In the genomic region with DNA sequence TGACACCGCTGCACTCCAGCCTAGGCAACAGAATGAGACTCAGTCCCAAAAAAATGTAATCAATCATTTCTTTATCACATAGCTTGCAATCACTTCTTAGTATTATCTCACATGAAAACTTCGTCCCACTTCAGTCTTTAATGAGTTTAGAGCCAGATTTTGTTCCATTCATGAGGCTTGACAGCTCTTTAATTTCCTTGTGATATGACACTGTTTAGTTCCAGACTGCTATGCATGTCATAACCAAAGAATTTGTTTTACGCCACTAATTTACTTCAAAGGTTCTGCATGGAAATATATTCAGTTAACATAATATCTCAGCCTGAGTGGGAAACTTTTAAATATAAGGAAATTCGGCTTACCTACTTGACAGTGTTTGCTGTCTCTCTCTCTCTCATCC, we compare ENCODE assay signal across 2 cellular contexts.
TF ChIP-seq lines count a peak whose summit lies in the region.

No MANE protein-coding gene starts in this region.

TF ChIP-seq in GM23338, 12 proteins besides CTCF, POLR2A, EP300 and RAD21 (continued from another document):
- TF ChIP-seq, protein P1, sequence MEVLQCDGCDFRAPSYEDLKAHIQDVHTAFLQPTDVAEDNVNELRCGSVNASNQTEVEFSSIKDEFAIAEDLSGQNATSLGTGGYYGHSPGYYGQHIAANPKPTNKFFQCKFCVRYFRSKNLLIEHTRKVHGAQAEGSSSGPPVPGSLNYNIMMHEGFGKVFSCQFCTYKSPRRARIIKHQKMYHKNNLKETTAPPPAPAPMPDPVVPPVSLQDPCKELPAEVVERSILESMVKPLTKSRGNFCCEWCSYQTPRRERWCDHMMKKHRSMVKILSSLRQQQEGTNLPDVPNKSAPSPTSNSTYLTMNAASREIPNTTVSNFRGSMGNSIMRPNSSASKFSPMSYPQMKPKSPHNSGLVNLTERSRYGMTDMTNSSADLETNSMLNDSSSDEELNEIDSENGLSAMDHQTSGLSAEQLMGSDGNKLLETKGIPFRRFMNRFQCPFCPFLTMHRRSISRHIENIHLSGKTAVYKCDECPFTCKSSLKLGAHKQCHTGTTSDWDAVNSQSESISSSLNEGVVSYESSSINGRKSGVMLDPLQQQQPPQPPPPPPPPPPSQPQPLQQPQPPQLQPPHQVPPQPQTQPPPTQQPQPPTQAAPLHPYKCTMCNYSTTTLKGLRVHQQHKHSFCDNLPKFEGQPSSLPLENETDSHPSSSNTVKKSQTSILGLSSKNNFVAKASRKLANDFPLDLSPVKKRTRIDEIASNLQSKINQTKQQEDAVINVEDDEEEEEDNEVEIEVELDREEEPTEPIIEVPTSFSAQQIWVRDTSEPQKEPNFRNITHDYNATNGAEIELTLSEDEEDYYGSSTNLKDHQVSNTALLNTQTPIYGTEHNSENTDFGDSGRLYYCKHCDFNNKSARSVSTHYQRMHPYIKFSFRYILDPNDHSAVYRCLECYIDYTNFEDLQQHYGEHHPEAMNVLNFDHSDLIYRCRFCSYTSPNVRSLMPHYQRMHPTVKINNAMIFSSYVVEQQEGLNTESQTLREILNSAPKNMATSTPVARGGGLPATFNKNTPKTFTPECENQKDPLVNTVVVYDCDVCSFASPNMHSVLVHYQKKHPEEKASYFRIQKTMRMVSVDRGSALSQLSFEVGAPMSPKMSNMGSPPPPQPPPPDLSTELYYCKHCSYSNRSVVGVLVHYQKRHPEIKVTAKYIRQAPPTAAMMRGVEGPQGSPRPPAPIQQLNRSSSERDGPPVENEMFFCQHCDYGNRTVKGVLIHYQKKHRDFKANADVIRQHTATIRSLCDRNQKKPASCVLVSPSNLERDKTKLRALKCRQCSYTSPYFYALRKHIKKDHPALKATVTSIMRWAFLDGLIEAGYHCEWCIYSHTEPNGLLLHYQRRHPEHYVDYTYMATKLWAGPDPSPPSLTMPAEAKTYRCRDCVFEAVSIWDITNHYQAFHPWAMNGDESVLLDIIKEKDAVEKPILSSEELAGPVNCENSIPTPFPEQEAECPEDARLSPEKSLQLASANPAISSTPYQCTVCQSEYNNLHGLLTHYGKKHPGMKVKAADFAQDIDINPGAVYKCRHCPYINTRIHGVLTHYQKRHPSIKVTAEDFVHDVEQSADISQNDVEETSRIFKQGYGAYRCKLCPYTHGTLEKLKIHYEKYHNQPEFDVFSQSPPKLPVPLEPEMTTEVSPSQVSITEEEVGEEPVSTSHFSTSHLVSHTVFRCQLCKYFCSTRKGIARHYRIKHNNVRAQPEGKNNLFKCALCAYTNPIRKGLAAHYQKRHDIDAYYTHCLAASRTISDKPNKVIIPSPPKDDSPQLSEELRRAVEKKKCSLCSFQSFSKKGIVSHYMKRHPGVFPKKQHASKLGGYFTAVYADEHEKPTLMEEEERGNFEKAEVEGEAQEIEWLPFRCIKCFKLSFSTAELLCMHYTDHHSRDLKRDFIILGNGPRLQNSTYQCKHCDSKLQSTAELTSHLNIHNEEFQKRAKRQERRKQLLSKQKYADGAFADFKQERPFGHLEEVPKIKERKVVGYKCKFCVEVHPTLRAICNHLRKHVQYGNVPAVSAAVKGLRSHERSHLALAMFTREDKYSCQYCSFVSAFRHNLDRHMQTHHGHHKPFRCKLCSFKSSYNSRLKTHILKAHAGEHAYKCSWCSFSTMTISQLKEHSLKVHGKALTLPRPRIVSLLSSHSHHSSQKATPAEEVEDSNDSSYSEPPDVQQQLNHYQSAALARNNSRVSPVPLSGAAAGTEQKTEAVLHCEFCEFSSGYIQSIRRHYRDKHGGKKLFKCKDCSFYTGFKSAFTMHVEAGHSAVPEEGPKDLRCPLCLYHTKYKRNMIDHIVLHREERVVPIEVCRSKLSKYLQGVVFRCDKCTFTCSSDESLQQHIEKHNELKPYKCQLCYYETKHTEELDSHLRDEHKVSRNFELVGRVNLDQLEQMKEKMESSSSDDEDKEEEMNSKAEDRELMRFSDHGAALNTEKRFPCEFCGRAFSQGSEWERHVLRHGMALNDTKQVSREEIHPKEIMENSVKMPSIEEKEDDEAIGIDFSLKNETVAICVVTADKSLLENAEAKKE (CRISPR knock-in tag; IDR thresholded peaks at IDR 0.05), result no peak
- TF ChIP-seq STAT1 (IDR thresholded peaks at IDR 0.05; ENCODE audit: unreplicated experiment) (no peak), POLR2AphosphoS5 (IDR thresholded peaks at IDR 0.05; ENCODE audit: low read depth) (no peak), ZNF331 (CRISPR knock-in tag; IDR thresholded peaks at IDR 0.05; ENCODE audit: low read depth) (no peak), JUNB (IDR thresholded peaks at IDR 0.05; ENCODE audit: unreplicated experiment) (no peak), ZNF114 (CRISPR knock-in tag; IDR thresholded peaks at IDR 0.05) (no peak), CREB1 (CRISPR knock-in tag; IDR thresholded peaks at IDR 0.05; ENCODE audit: low read depth) (no peak), EZH2phosphoT487 (IDR thresholded peaks at IDR 0.05; ENCODE audit: unreplicated experiment) (no peak)
- TF ChIP-seq, protein P2, sequence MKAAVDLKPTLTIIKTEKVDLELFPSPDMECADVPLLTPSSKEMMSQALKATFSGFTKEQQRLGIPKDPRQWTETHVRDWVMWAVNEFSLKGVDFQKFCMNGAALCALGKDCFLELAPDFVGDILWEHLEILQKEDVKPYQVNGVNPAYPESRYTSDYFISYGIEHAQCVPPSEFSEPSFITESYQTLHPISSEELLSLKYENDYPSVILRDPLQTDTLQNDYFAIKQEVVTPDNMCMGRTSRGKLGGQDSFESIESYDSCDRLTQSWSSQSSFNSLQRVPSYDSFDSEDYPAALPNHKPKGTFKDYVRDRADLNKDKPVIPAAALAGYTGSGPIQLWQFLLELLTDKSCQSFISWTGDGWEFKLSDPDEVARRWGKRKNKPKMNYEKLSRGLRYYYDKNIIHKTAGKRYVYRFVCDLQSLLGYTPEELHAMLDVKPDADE (IDR thresholded peaks at IDR 0.05), result no peak

TF ChIP-seq in WTC11, 78 proteins besides CTCF, POLR2A, EP300 and RAD21 (continued from another document):
- TF ChIP-seq NFATC4 (CRISPR knock-in tag; IDR thresholded peaks at IDR 0.05) (no peak), GRHL2 (CRISPR knock-in tag; IDR thresholded peaks at IDR 0.05; ENCODE audit: insufficient replicate concordance, severe bottlenecking) (no peak), JUN (CRISPR knock-in tag; IDR thresholded peaks at IDR 0.05) (no peak), ZNF138 (CRISPR knock-in tag; conservative IDR thresholded peaks at IDR 0.05) (no peak), FOXK1 (CRISPR knock-in tag; IDR thresholded peaks at IDR 0.05) (no peak), OVOL2 (CRISPR knock-in tag; IDR thresholded peaks at IDR 0.05; ENCODE audit: borderline replicate concordance) (no peak)
- TF ChIP-seq, protein P3, sequence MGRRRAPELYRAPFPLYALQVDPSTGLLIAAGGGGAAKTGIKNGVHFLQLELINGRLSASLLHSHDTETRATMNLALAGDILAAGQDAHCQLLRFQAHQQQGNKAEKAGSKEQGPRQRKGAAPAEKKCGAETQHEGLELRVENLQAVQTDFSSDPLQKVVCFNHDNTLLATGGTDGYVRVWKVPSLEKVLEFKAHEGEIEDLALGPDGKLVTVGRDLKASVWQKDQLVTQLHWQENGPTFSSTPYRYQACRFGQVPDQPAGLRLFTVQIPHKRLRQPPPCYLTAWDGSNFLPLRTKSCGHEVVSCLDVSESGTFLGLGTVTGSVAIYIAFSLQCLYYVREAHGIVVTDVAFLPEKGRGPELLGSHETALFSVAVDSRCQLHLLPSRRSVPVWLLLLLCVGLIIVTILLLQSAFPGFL (CRISPR knock-in tag; IDR thresholded peaks at IDR 0.05; ENCODE audit: borderline replicate concordance), result no peak
